Comparison of ENCODE assay signal across 8 cellular contexts in the genomic region with DNA sequence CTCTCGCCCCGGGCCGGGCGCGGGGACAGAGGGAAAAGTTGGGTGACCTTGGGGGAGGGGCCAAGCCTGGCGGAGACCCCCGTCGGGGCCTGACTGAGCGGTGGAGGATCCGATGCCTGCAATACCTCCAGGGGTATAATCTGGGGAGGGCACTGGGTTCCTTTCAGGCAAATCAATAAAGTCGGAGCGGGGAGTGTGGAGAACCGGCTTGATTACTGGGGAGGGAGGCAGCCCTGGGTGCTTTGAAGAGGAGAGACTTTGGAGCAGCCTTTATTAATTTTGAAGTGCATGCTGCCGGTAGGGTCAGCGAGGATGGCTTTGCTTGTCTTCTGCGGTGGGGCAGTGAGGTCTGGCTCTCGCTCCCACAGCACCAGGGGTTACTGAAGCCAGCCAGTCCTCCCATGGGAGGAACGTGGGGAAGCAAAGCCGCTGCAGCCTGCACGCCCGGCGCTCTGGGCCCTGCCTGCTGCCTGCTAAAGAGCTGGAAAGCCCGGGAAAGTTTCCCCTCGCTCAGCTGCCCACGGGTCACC. TPM values are rescaled to one million over a fixed set of nuclear protein-coding genes. Genes with fewer than 3 reads are reported as not detected.
DNase-seq lines count a peak whose midpoint lies in the region; ATAC-seq, FAIRE-seq and TF ChIP-seq lines count a peak whose summit lies in the region.

No MANE protein-coding gene starts in this region.

- ATAC-seq in thoracic aorta (ENCODE audit: insufficient number of reproducible peaks, low FRiP score, low read depth), result peak; percentile 25

- H3K4me2 ChIP-seq in astrocyte (ENCODE audit: low read length), result peak overlapping the region; percentile 83

- H3K4me1 ChIP-seq in astrocyte (ENCODE audit: insufficient read depth, low read length) (peaks cover 6% of the 10 kb centered on the region), thoracic aorta (ENCODE audit: control insufficient read depth in 1 of 2, low read depth in 2 of 2) (peaks cover 4 to 22% of the 10 kb centered on the region in 2 donors)

- H3K27me3 Mint-ChIP-seq in astrocyte (ENCODE audit: low read depth, unreplicated experiment), result peaks cover 77% of the 10 kb centered on the region

- DNase-seq in NCI-H2171 treated with DMSO at 0.1 percent for 48 hours (lab: John Stamatoyannopoulos, UW), result peak; percentile 1
- no peak for DNase-seq in NCI-H2171 (lab: John Stamatoyannopoulos, UW)
- DNase-seq in astrocyte (ENCODE audit: low read depth), result peak; percentile 26
- peak; percentile 6 for DNase-seq in iris pigment epithelial cell (ENCODE audit: low read depth)
- DNase-seq in thoracic aorta (ENCODE audit: low spot score), result no peak
- no peak for DNase-seq in stimulated activated CD4-positive, alpha-beta T cell treated with anti-CD3 and anti-CD28 coated beads, Interleukin-15, amount 100 ng/mL, for 24 hours
- DNase-seq in erythroblast (lab: John Stamatoyannopoulos, UW), result no peak
- no peak for DNase-seq in putamen (ENCODE audit: low spot score)

- no peak for TF ChIP-seq POLR2A in erythroblast (IDR thresholded peaks at IDR 0.05; ENCODE audit: low read length)

- peaks cover 4% of the 10 kb centered on the region for H4K20me1 ChIP-seq in astrocyte (ENCODE audit: insufficient read depth, low read length)

- no peaks in the 10 kb centered on the region for H3K79me2 ChIP-seq in astrocyte (ENCODE audit: insufficient read depth, low read length)

- H3K36me3 ChIP-seq in astrocyte (ENCODE audit: insufficient read depth, low read length) (no peaks in the 10 kb centered on the region), thoracic aorta (no peaks in the 10 kb centered on the region)

- H3K27me3 ChIP-seq in astrocyte (ENCODE audit: insufficient read depth, low read length), result peaks cover 62% of the 10 kb centered on the region
- H3K27me3 ChIP-seq in thoracic aorta (replicated peaks; ENCODE audit: insufficient read depth), result no peaks in the 10 kb centered on the region

- H3K9ac ChIP-seq in astrocyte (ENCODE audit: low read length), result no peak overlapping the region

- H3K36me3 Mint-ChIP-seq in astrocyte (ENCODE audit: low read depth, unreplicated experiment), result peaks cover 3% of the 10 kb centered on the region

- H3K4me1 Mint-ChIP-seq in astrocyte (ENCODE audit: low read depth, unreplicated experiment), result no peaks in the 10 kb centered on the region

- peak overlapping the region; percentile 20 for H3K4me3 ChIP-seq in astrocyte (ENCODE audit: insufficient read depth, low read depth, low read length)
- H3K4me3 ChIP-seq in thoracic aorta, result peak overlapping the region; percentile 74

- H3K27ac ChIP-seq in astrocyte (ENCODE audit: low read depth, low read length) (no peak overlapping the region), thoracic aorta (peak overlapping the region in 1 of 2 donors; percentile 4)

- peak overlapping the region; percentile 82 for H3K4me3 Mint-ChIP-seq in astrocyte (ENCODE audit: unreplicated experiment)

- peaks cover 13% of the 10 kb centered on the region for H3K9me3 Mint-ChIP-seq in astrocyte (ENCODE audit: unreplicated experiment)

- no peak overlapping the region for H3K27ac Mint-ChIP-seq in astrocyte (ENCODE audit: unreplicated experiment)

- TF ChIP-seq CTCF in astrocyte (IDR thresholded peaks at IDR 0.05; ENCODE audit: insufficient read depth, low read depth, low read length), result no peak
- TF ChIP-seq CTCF in thoracic aorta (IDR thresholded peaks at IDR 0.05), result peak; percentile 9

- no peak for FAIRE-seq in astrocyte (lab: Jason Lieb, UNC)

- no peak overlapping the region for H2AFZ ChIP-seq in astrocyte (ENCODE audit: low read depth, low read length)

- no peaks in the 10 kb centered on the region for H3K9me3 ChIP-seq in astrocyte (ENCODE audit: insufficient read depth, low read depth, low read length)
- no peaks in the 10 kb centered on the region for H3K9me3 ChIP-seq in thoracic aorta

RNA-seq across cellular contexts. Expression of a gene that starts 0.4 kb away (rescaled TPM):
- total RNA-seq in astrocyte, result 0.27 and 0.77 TPM in 2 replicates
- total RNA-seq in thoracic aorta, result 1 to 10 TPM; 3.7 to 4.0 TPM

Comparison
In these comparisons a context has a peak if more than half of its experiments do, and no peak if none do; other contexts are left out.
1. DNase-seq: peak in NCI-H2171 treated with DMSO at 0.1 percent for 48 hours (single experiment), astrocyte (single experiment) and iris pigment epithelial cell (single experiment); none in NCI-H2171 (single experiment), thoracic aorta (single experiment), stimulated activated CD4-positive, alpha-beta T cell treated with anti-CD3 and anti-CD28 coated beads, Interleukin-15, amount 100 ng/mL, for 24 hours (single experiment), erythroblast (0 of 2) and putamen (single experiment).